29 cellular contexts compared by ENCODE assay signal in genomic region chr18:4270988-4271387, GRCh38.
"Had no signal": no experiment of that assay in that cellular context is flagged by ENCODE, and none has a peak within 500 bp of the region (broad histone marks: within the 10 kb centered on the region; RNA-seq: fewer than 3 reads in every experiment).

No MANE protein-coding gene starts in this region.

- H3K9me3 Mint-ChIP-seq: stimulated activated naive B cell treated with anti-CD40 and anti-IgM and Interleukin-4, amounts not matched to agents 10 μg/mL and 1 μg/mL and 100 μg/mL, for 72 hours; stimulated activated naive CD8-positive, alpha-beta T cell treated with anti-CD3 and anti-CD28 coated beads, Interleukin-15, amount 100 ng/mL, for 72 hours; stimulated activated naive CD8-positive, alpha-beta T cell treated with anti-CD3 and anti-CD28 coated beads, Interleukin-15, Interleukin-2, amounts not matched to agents 100 ng/mL and 50 ng/mL, for 24 hours; type B pancreatic cell had no signal

- H3K27me3 ChIP-seq: stomach, suprapubic skin, testis, thyroid gland, tibial artery, tibial nerve, transverse colon, upper lobe of left lung, upper lobe of right lung, uterus, vagina had no signal

- H3K36me3 Mint-ChIP-seq: stimulated activated effector memory CD8-positive, alpha-beta T cell treated with anti-CD3 and anti-CD28 coated beads, Interleukin-12 subunit alpha, Interleukin-12 subunit beta, amount 100 ng/mL, for 72 hours; stimulated activated memory B cell treated with anti-CD40 and anti-IgM and Interleukin-4, amounts not matched to agents 10 μg/mL and 1 μg/mL and 100 μg/mL, for 72 hours; stimulated activated naive B cell treated with anti-CD40 and anti-IgM and Interleukin-4, amounts not matched to agents 10 μg/mL and 1 μg/mL and 100 μg/mL, for 72 hours; type B pancreatic cell had no signal

- DNase-seq: stimulated activated CD4-positive, alpha-beta T cell treated with anti-CD3 and anti-CD28 coated beads, Interleukin-2, amount 100 ng/mL, for 48 hours; stimulated activated CD4-positive, alpha-beta T cell treated with anti-CD3 and anti-CD28 coated beads, Interleukin-4, amount 100 ng/mL, for 1 hour; stimulated activated CD4-positive, alpha-beta T cell treated with anti-CD3 and anti-CD28 coated beads, Interleukin-4, amount 100 ng/mL, for 24 hours; stimulated activated CD4-positive, alpha-beta T cell treated with anti-CD3 and anti-CD28 coated beads, Interleukin-4, amount 100 ng/mL, for 4 hours; stimulated activated CD8-positive, alpha-beta memory T cell treated with anti-CD3 and anti-CD28 coated beads, Interleukin-4, amount 100 ng/mL, for 48 hours; stimulated activated naive B cell treated with anti-CD40 and anti-IgM and Interleukin-4, amounts not matched to agents 10 μg/mL and 1 μg/mL and 100 μg/mL, for 72 hours; stimulated activated naive CD4-positive, alpha-beta T cell; stimulated activated naive CD4-positive, alpha-beta T cell treated with Interleukin-2 at 50 U/mL for 16 hours; stimulated activated naive CD8-positive, alpha-beta T cell treated with anti-CD3 and anti-CD28 coated beads, Interleukin-15, amount 100 ng/mL, for 72 hours; stimulated activated naive CD8-positive, alpha-beta T cell treated with anti-CD3 and anti-CD28 coated beads, Interleukin-15, Interleukin-2, amounts not matched to agents 100 U/mL and 50 U/mL, for 24 hours; stomach; substantia nigra; testis; thyroid gland; tibial artery; transverse colon; trophoblast cell; upper lobe of left lung; upper lobe of right lung; uterus had no signal

- H3K9me3 ChIP-seq: stomach, suprapubic skin, testis, thoracic aorta, thyroid gland, tibial artery, tibial nerve, transverse colon, upper lobe of left lung, upper lobe of right lung, uterus, vagina had no signal

- H3K4me1 Mint-ChIP-seq: stimulated activated effector memory CD8-positive, alpha-beta T cell treated with anti-CD3 and anti-CD28 coated beads, Interleukin-12 subunit alpha, Interleukin-12 subunit beta, amount 100 ng/mL, for 72 hours; stimulated activated memory B cell treated with anti-CD40 and anti-IgM and Interleukin-4, amounts not matched to agents 10 μg/mL and 1 μg/mL and 100 μg/mL, for 72 hours; stimulated activated naive B cell treated with anti-CD40 and anti-IgM and Interleukin-4, amounts not matched to agents 10 μg/mL and 1 μg/mL and 100 μg/mL, for 72 hours; stimulated activated naive CD8-positive, alpha-beta T cell treated with anti-CD3 and anti-CD28 coated beads, Interleukin-15, amount 100 ng/mL, for 72 hours had no signal

- H3K36me3 ChIP-seq: stomach, suprapubic skin, thoracic aorta, thyroid gland, tibial artery, tibial nerve, transverse colon, upper lobe of left lung, upper lobe of right lung, uterus, vagina had no signal

- H3K4me3 ChIP-seq: stomach, suprapubic skin, testis, thoracic aorta, thyroid gland, tibial artery, tibial nerve, transverse colon, upper lobe of left lung, upper lobe of right lung, uterus, vagina had no signal

- FAIRE-seq: urothelium cell line had no signal

- H3K27ac Mint-ChIP-seq: stimulated activated effector memory CD8-positive, alpha-beta T cell treated with anti-CD3 and anti-CD28 coated beads, Interleukin-12 subunit alpha, Interleukin-12 subunit beta, amount 100 ng/mL, for 72 hours; stimulated activated memory B cell treated with anti-CD40 and anti-IgM and Interleukin-4, amounts not matched to agents 10 μg/mL and 1 μg/mL and 100 μg/mL, for 72 hours; stimulated activated naive B cell treated with anti-CD40 and anti-IgM and Interleukin-4, amounts not matched to agents 10 μg/mL and 1 μg/mL and 100 μg/mL, for 72 hours; stimulated activated naive CD8-positive, alpha-beta T cell treated with anti-CD3 and anti-CD28 coated beads, Interleukin-15, amount 100 ng/mL, for 72 hours; stimulated activated naive CD8-positive, alpha-beta T cell treated with anti-CD3 and anti-CD28 coated beads, Interleukin-15, Interleukin-2, amounts not matched to agents 100 ng/mL and 50 ng/mL, for 24 hours; type B pancreatic cell had no signal

- H3K4me1 ChIP-seq: stomach, suprapubic skin, testis, thyroid gland, tibial artery, tibial nerve, transverse colon, upper lobe of left lung, upper lobe of right lung, uterus, vagina had no signal

- H3K4me3 Mint-ChIP-seq: stimulated activated effector memory CD8-positive, alpha-beta T cell treated with anti-CD3 and anti-CD28 coated beads, Interleukin-12 subunit alpha, Interleukin-12 subunit beta, amount 100 ng/mL, for 72 hours; stimulated activated memory B cell treated with anti-CD40 and anti-IgM and Interleukin-4, amounts not matched to agents 10 μg/mL and 1 μg/mL and 100 μg/mL, for 72 hours; stimulated activated naive B cell treated with anti-CD40 and anti-IgM and Interleukin-4, amounts not matched to agents 10 μg/mL and 1 μg/mL and 100 μg/mL, for 72 hours; stimulated activated naive CD8-positive, alpha-beta T cell treated with anti-CD3 and anti-CD28 coated beads, Interleukin-15, amount 100 ng/mL, for 72 hours; stimulated activated naive CD8-positive, alpha-beta T cell treated with anti-CD3 and anti-CD28 coated beads, Interleukin-15, Interleukin-2, amounts not matched to agents 100 ng/mL and 50 ng/mL, for 24 hours; type B pancreatic cell had no signal

- H3K27ac ChIP-seq: stomach, suprapubic skin, testis, thoracic aorta, thyroid gland, tibial artery, tibial nerve, transverse colon, upper lobe of left lung, upper lobe of right lung, uterus, vagina had no signal

- ATAC-seq: stimulated activated effector memory CD8-positive, alpha-beta T cell treated with anti-CD3 and anti-CD28 coated beads, Interleukin-12 subunit alpha, Interleukin-12 subunit beta, amount 100 ng/mL, for 72 hours; stimulated activated memory B cell treated with anti-CD40 and anti-IgM and Interleukin-4, amounts not matched to agents 10 μg/mL and 1 μg/mL and 100 μg/mL, for 72 hours; stimulated activated naive B cell treated with anti-CD40 and anti-IgM and Interleukin-4, amounts not matched to agents 10 μg/mL and 1 μg/mL and 100 μg/mL, for 72 hours; stimulated activated naive CD8-positive, alpha-beta T cell treated with anti-CD3 and anti-CD28 coated beads, Interleukin-15, amount 100 ng/mL, for 72 hours; stimulated activated naive CD8-positive, alpha-beta T cell treated with anti-CD3 and anti-CD28 coated beads, Interleukin-15, Interleukin-2, amounts not matched to agents 100 U/mL and 50 U/mL, for 24 hours; upper lobe of right lung had no signal

- H3K27me3 Mint-ChIP-seq: stimulated activated memory B cell treated with anti-CD40 and anti-IgM and Interleukin-4, amounts not matched to agents 10 μg/mL and 1 μg/mL and 100 μg/mL, for 72 hours; stimulated activated naive B cell treated with anti-CD40 and anti-IgM and Interleukin-4, amounts not matched to agents 10 μg/mL and 1 μg/mL and 100 μg/mL, for 72 hours; stimulated activated naive CD8-positive, alpha-beta T cell treated with anti-CD3 and anti-CD28 coated beads, Interleukin-15, amount 100 ng/mL, for 72 hours; stimulated activated naive CD8-positive, alpha-beta T cell treated with anti-CD3 and anti-CD28 coated beads, Interleukin-15, Interleukin-2, amounts not matched to agents 100 ng/mL and 50 ng/mL, for 24 hours; type B pancreatic cell had no signal
